ENCODE assay signal across 25 cellular contexts in genomic region chr18:56740645-56741044, GRCh38.
DNase-seq lines count a peak whose midpoint lies in the region; ATAC-seq and TF ChIP-seq lines count a peak whose summit lies in the region.
"Had no signal": no experiment of that assay in that cellular context is flagged by ENCODE, and none has a peak within 500 bp of the region (broad histone marks: within the 10 kb centered on the region; RNA-seq: fewer than 3 reads in every experiment).

No MANE protein-coding gene starts in this region.

- no peaks in the 10 kb centered on the region for H3K9me3 Mint-ChIP-seq in GM23338
- H3K9me3 Mint-ChIP-seq in H9 = peaks cover 0 to 4% of the 10 kb centered on the region in 2 experiments; a peak in 1 of 5 replicates
- H3K9me3 Mint-ChIP-seq in stimulated activated naive B cell treated with anti-CD40 and anti-IgM and Interleukin-4, amounts not matched to agents 10 μg/mL and 1 μg/mL and 100 μg/mL, for 72 hours = no peaks in the 10 kb centered on the region
- H3K9me3 Mint-ChIP-seq: CD14-positive monocyte; CD4-positive, alpha-beta memory T cell; CD4-positive, CD25-positive, alpha-beta regulatory T cell; CD8-positive, alpha-beta memory T cell had no signal

- H3K79me2 ChIP-seq in GM23338 (replicated peaks; ENCODE audit: insufficient read depth) (no peaks in the 10 kb centered on the region), H9 (ENCODE audit: insufficient read depth, low read length) (no peaks in the 10 kb centered on the region)

- no peak overlapping the region for H2BK12ac ChIP-seq in H9 (ENCODE audit: insufficient read length, low read depth, low read length)

- H3K4me2 ChIP-seq in GM23338 (no peak overlapping the region), H9 (ENCODE audit: insufficient read depth, insufficient read length, low read length) (no peak overlapping the region)
- H3K4me2 ChIP-seq: BLaER1 had no signal

- no peaks in the 10 kb centered on the region for H3K9me2 ChIP-seq in GM23338 (ENCODE audit: insufficient read depth)

- no peak overlapping the region for H2BK15ac ChIP-seq in H9 (ENCODE audit: low read depth, low read length)

- H3K56ac ChIP-seq in H9 (ENCODE audit: insufficient read length, low read depth, low read length) = no peak overlapping the region

- H3K4me3 Mint-ChIP-seq in GM23338 (no peak overlapping the region), H9 (no peak overlapping the region), T-helper 17 cell (no peak overlapping the region)
- H3K4me3 Mint-ChIP-seq in stimulated activated naive B cell treated with anti-CD40 and anti-IgM and Interleukin-4, amounts not matched to agents 10 μg/mL and 1 μg/mL and 100 μg/mL, for 72 hours = no peak overlapping the region
- H3K4me3 Mint-ChIP-seq: CD14-positive monocyte; CD4-positive, alpha-beta memory T cell; CD4-positive, CD25-positive, alpha-beta regulatory T cell; CD8-positive, alpha-beta memory T cell had no signal

- H3K9me3 ChIP-seq in H9 (ENCODE audit: control insufficient read depth, low read depth, low read length) = no peaks in the 10 kb centered on the region
- H3K9me3 ChIP-seq in T-helper 17 cell (ENCODE audit: control insufficient read depth, low read length, poor library complexity, severe bottlenecking) = no peaks in the 10 kb centered on the region
- H3K9me3 ChIP-seq: BE2C, BLaER1 had no signal

- TF ChIP-seq CTCF in GM23338 (conservative IDR thresholded peaks at IDR 0.05; ENCODE audit: low read depth in 2 of 2) (no peak), H9 (conservative IDR thresholded peaks at IDR 0.05) (no peak)

- H3K9ac ChIP-seq in H9 (ENCODE audit: extremely low read depth, insufficient read length, low read length) = no peak overlapping the region
- H3K9ac ChIP-seq: BLaER1 had no signal

- H3K23ac ChIP-seq in H9 (ENCODE audit: insufficient read length, low read depth, low read length) = no peak overlapping the region

- H4K5ac ChIP-seq in H9 (ENCODE audit: insufficient read length, low read depth, low read length) = no peak overlapping the region

- H3K23me2 ChIP-seq in H9 (ENCODE audit: insufficient read length, low read depth, low read length, poor library complexity, severe bottlenecking) = no peaks in the 10 kb centered on the region

- H3K27ac Mint-ChIP-seq in GM23338 (peak overlapping the region; percentile 66), H9 (peak overlapping the region in 2 of 3 experiments; percentile 6 to 66; a peak in 3 of 7 replicates), T-helper 17 cell (peak overlapping the region; percentile 66)
- no peak overlapping the region for H3K27ac Mint-ChIP-seq in stimulated activated naive B cell treated with anti-CD40 and anti-IgM and Interleukin-4, amounts not matched to agents 10 μg/mL and 1 μg/mL and 100 μg/mL, for 72 hours
- H3K27ac Mint-ChIP-seq: CD14-positive monocyte; CD4-positive, CD25-positive, alpha-beta regulatory T cell had no signal

- no peak overlapping the region for H3K4me3 ChIP-seq in GM23338
- H3K4me3 ChIP-seq: BLaER1 had no signal

- H3K36me3 Mint-ChIP-seq in GM23338 (ENCODE audit: low read depth) (no peaks in the 10 kb centered on the region), H9 (ENCODE audit: insufficient read depth in 1 of 3, low read depth in 3 of 3) (no peaks in the 10 kb centered on the region), T-helper 17 cell (ENCODE audit: low read depth) (peaks cover 15% of the 10 kb centered on the region)
- peaks cover 12 to 13% of the 10 kb centered on the region in 2 donors for H3K36me3 Mint-ChIP-seq in stimulated activated naive B cell treated with anti-CD40 and anti-IgM and Interleukin-4, amounts not matched to agents 10 μg/mL and 1 μg/mL and 100 μg/mL, for 72 hours

- H4K20me1 ChIP-seq in GM23338 (replicated peaks; ENCODE audit: insufficient read depth) (no peaks in the 10 kb centered on the region), H9 (ENCODE audit: control insufficient read depth, insufficient read depth, insufficient read length) (no peaks in the 10 kb centered on the region)
- H4K20me1 ChIP-seq: BLaER1 had no signal

- ATAC-seq in GM23338 = peak; percentile 57
- ATAC-seq in T-helper 17 cell = no peak
- ATAC-seq in stimulated activated naive B cell treated with anti-CD40 and anti-IgM and Interleukin-4, amounts not matched to agents 10 μg/mL and 1 μg/mL and 100 μg/mL, for 72 hours (replicated peaks) = no peak
- ATAC-seq in GM19324 (IDR thresholded peaks at IDR 0.05; ENCODE audit: low FRiP score, unreplicated experiment) = no peak
- no peak for ATAC-seq in HG03175 (IDR thresholded peaks at IDR 0.05; ENCODE audit: unreplicated experiment)

- H3T11ph ChIP-seq in H9 (ENCODE audit: low read length) = no peak overlapping the region

- H3K4me1 ChIP-seq in GM23338 (ENCODE audit: insufficient read depth) = 0 out of 2 replicates have a peak, but pooled peaks cover 4% of the 10 kb centered on the region
- no peaks in the 10 kb centered on the region for H3K4me1 ChIP-seq in H9 (ENCODE audit: insufficient read depth, low read length)
- H3K4me1 ChIP-seq: BE2C, BLaER1 had no signal

- no peak overlapping the region for H3K18ac ChIP-seq in H9 (ENCODE audit: insufficient read length, low read depth, low read length)

- no peak overlapping the region for H4K91ac ChIP-seq in H9 (ENCODE audit: insufficient read length, low read depth, low read length)

- no peak overlapping the region for H3K14ac ChIP-seq in H9 (ENCODE audit: insufficient read depth, low read length)

- H2BK5ac ChIP-seq in H9 (ENCODE audit: insufficient read length, low read length) = no peak overlapping the region

- peaks cover 14% of the 10 kb centered on the region for H3K4me1 Mint-ChIP-seq in GM23338
- peaks cover 4 to 5% of the 10 kb centered on the region in 2 experiments for H3K4me1 Mint-ChIP-seq in H9
- peaks cover 8% of the 10 kb centered on the region for H3K4me1 Mint-ChIP-seq in T-helper 17 cell
- H3K4me1 Mint-ChIP-seq in stimulated activated naive B cell treated with anti-CD40 and anti-IgM and Interleukin-4, amounts not matched to agents 10 μg/mL and 1 μg/mL and 100 μg/mL, for 72 hours = no peaks in the 10 kb centered on the region
- H3K4me1 Mint-ChIP-seq: CD14-positive monocyte had no signal

- WGBS in H9 (ENCODE audit: extremely low coverage, insufficient read length, low lambda C conversion rate) = no CpG with 5 or more reads among the region's 1 CpG

- H3F3A ChIP-seq in GM23338 (replicated peaks; ENCODE audit: low read depth) = no peaks in the 10 kb centered on the region

- H3K79me1 ChIP-seq in H9 (ENCODE audit: insufficient read depth, low read depth, low read length, poor library complexity, severe bottlenecking) = no peaks in the 10 kb centered on the region

- H4K8ac ChIP-seq in H9 (replicated peaks; ENCODE audit: insufficient read length, low read depth, low read length) = no peak overlapping the region

- H3K27me3 ChIP-seq in GM23338 (ENCODE audit: insufficient read depth) = no peaks in the 10 kb centered on the region
- no peaks in the 10 kb centered on the region for H3K27me3 ChIP-seq in H9 (ENCODE audit: insufficient read depth, low read length)
- H3K27me3 ChIP-seq: BE2C, BLaER1 had no signal

- H3K4ac ChIP-seq in H9 (ENCODE audit: low read depth, low read length) = no peak overlapping the region

- no peak overlapping the region for H2BK120ac ChIP-seq in H9 (ENCODE audit: low read depth, low read length, poor library complexity, severe bottlenecking)

- H3K36me3 ChIP-seq in GM23338 (ENCODE audit: insufficient read depth) = no peaks in the 10 kb centered on the region
- H3K36me3 ChIP-seq: BE2C, BLaER1 had no signal

- no peak overlapping the region for H2AK5ac ChIP-seq in H9 (ENCODE audit: insufficient read length, low read length)

- no peak overlapping the region for H2AFZ ChIP-seq in GM23338
- H2AFZ ChIP-seq in H9 (ENCODE audit: low read length) = no peak overlapping the region

- peak; percentile 5 for DNase-seq in GM23338 (ENCODE audit: low spot score)
- no peak for DNase-seq in H9
- no peak for DNase-seq in T-helper 17 cell
- DNase-seq in astrocyte of the hippocampus (ENCODE audit: low read depth, low spot score) = peak; percentile 7
- no peak for DNase-seq in GM03348 (ENCODE audit: low spot score)
- DNase-seq in stimulated activated naive B cell treated with anti-CD40 and anti-IgM and Interleukin-4, amounts not matched to agents 10 μg/mL and 1 μg/mL and 100 μg/mL, for 72 hours = no peak
- DNase-seq: 8988T; ACHN; BE2C; C1 segment of cervical spinal cord; CD4-positive, alpha-beta memory T cell; CD4-positive, CD25-positive, alpha-beta regulatory T cell; CD8-positive, alpha-beta memory T cell; COR-L47; DMS 273 treated with DMSO at 0.1 percent for 48 hours; DMS153; DMS53; DMS79; DND-41; EL; GDM1 had no signal

- no peak overlapping the region for H2BK20ac ChIP-seq in H9 (ENCODE audit: low read depth, low read length, poor library complexity, severe bottlenecking)

- no peaks in the 10 kb centered on the region for H3K27me3 Mint-ChIP-seq in GM23338 (ENCODE audit: insufficient read depth, low read depth, poor library complexity)
- no peaks in the 10 kb centered on the region for H3K27me3 Mint-ChIP-seq in H9 (ENCODE audit: low read depth)
- no peaks in the 10 kb centered on the region for H3K27me3 Mint-ChIP-seq in T-helper 17 cell
- no peaks in the 10 kb centered on the region for H3K27me3 Mint-ChIP-seq in stimulated activated naive B cell treated with anti-CD40 and anti-IgM and Interleukin-4, amounts not matched to agents 10 μg/mL and 1 μg/mL and 100 μg/mL, for 72 hours
- H3K27me3 Mint-ChIP-seq: CD4-positive, alpha-beta memory T cell; CD4-positive, CD25-positive, alpha-beta regulatory T cell; CD8-positive, alpha-beta memory T cell had no signal

- H3K27ac ChIP-seq in GM23338 (ENCODE audit: low read depth) (no peak overlapping the region), H9 (ENCODE audit: insufficient read length, low read depth, low read length) (no peak overlapping the region)
- H3K27ac ChIP-seq: BLaER1 had no signal

TF ChIP-seq in GM23338, 12 proteins besides CTCF, POLR2A, EP300 and RAD21 (continues in another document):
- TF ChIP-seq POLR2AphosphoS5 (IDR thresholded peaks at IDR 0.05; ENCODE audit: low read depth) = no peak
- no peak for TF ChIP-seq NANOG (IDR thresholded peaks at IDR 0.05; ENCODE audit: borderline replicate concordance)
- TF ChIP-seq, protein P1, sequence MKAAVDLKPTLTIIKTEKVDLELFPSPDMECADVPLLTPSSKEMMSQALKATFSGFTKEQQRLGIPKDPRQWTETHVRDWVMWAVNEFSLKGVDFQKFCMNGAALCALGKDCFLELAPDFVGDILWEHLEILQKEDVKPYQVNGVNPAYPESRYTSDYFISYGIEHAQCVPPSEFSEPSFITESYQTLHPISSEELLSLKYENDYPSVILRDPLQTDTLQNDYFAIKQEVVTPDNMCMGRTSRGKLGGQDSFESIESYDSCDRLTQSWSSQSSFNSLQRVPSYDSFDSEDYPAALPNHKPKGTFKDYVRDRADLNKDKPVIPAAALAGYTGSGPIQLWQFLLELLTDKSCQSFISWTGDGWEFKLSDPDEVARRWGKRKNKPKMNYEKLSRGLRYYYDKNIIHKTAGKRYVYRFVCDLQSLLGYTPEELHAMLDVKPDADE (IDR thresholded peaks at IDR 0.05) = no peak

Comparison
In these comparisons a context has a peak if more than half of its experiments do, and no peak if none do; other contexts are left out.
1. DNase-seq: peak in GM23338 (single experiment) and astrocyte of the hippocampus (single experiment); none in H9 (single experiment), T-helper 17 cell (0 of 3), GM03348 (single experiment) and stimulated activated naive B cell treated with anti-CD40 and anti-IgM and Interleukin-4, amounts not matched to agents 10 μg/mL and 1 μg/mL and 100 μg/mL, for 72 hours (single experiment).